15 cellular contexts compared by ENCODE assay signal in the genomic region with DNA sequence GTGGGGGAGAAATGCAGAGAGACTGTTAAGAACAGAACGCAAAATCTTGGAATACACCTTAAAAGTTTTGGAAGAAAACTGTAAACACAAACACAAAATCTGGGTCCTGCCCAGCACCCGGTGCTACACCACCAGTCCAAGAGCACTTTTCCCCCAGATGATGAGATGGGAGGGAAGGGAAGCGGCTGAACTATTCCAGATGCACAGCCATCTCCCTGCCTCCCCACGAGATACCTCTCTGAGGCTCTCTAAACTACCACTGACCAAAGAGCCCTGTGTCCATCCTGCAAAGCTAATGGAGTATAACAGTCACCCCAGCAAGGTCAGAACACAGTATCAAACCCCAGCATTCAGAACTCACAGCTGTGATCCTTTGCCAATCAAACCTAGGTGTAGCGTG. TPM values are rescaled to one million over a fixed set of nuclear protein-coding genes. Genes with fewer than 3 reads are reported as not detected.
DNase-seq lines count a peak whose midpoint lies in the region; ATAC-seq and TF ChIP-seq lines count a peak whose summit lies in the region.
"Had no signal": no experiment of that assay in that cellular context is flagged by ENCODE, and none has a peak within 500 bp of the region (broad histone marks: within the 10 kb centered on the region; RNA-seq: fewer than 3 reads in every experiment).

No MANE protein-coding gene starts in this region.

- peak overlapping the region; percentile 8 for H3K27ac Mint-ChIP-seq in glutamatergic neuron (ENCODE audit: unreplicated experiment)
- H3K27ac Mint-ChIP-seq: immature natural killer cell had no signal

- no peak overlapping the region for H3K4me3 Mint-ChIP-seq in glutamatergic neuron (ENCODE audit: unreplicated experiment)
- H3K4me3 Mint-ChIP-seq: immature natural killer cell had no signal

- H3K9me3 ChIP-seq in heart right ventricle, result no peaks in the 10 kb centered on the region
- no peaks in the 10 kb centered on the region for H3K9me3 ChIP-seq in aorta (ENCODE audit: control insufficient read depth, low read length)

- DNase-seq in heart right ventricle (no peak), left cardiac atrium (no peak), glutamatergic neuron (no peak), aorta (no peak), SIG-M5 treated with dmso at 0.1 percent for 504 hours (lab: John Stamatoyannopoulos, UW; ENCODE audit: unreplicated experiment) (no peak), OCI-M2 (lab: John Stamatoyannopoulos, UW; ENCODE audit: unreplicated experiment) (no peak), pons (ENCODE audit: low spot score) (no peak)
- DNase-seq: activated CD4-positive, CD25-positive, alpha-beta regulatory T cell; DMS53; immature natural killer cell; NCI-H1694; NCI-H774; stimulated activated CD4-positive, alpha-beta T cell treated with anti-CD3 and anti-CD28 coated beads, Interleukin-4, amount 100 ng/mL, for 4 hours; stimulated activated naive CD8-positive, alpha-beta T cell treated with anti-CD3 and anti-CD28 coated beads, Interleukin-15, Interleukin-2, amounts not matched to agents 100 U/mL and 50 U/mL, for 24 hours had no signal

- H3K4me1 Mint-ChIP-seq in glutamatergic neuron (ENCODE audit: low read depth, unreplicated experiment), result peaks cover 27% of the 10 kb centered on the region
- H3K4me1 Mint-ChIP-seq: immature natural killer cell had no signal

- H3K4me1 ChIP-seq in heart right ventricle (peaks cover 38 to 98% (median 96%) of the 10 kb centered on the region in 9 donors), rectal smooth muscle tissue (ENCODE audit: control insufficient read depth, insufficient read depth, low read length) (peaks cover 46% of the 10 kb centered on the region), aorta (ENCODE audit: control insufficient read depth in 1 of 2, insufficient read depth in 2 of 2, low read length in 2 of 2) (peaks cover 20 to 28% of the 10 kb centered on the region in 2 donors)

- H3K27me3 ChIP-seq in heart right ventricle (no peaks in the 10 kb centered on the region), rectal smooth muscle tissue (ENCODE audit: control insufficient read depth, insufficient read depth, low read length) (no peaks in the 10 kb centered on the region), aorta (ENCODE audit: control insufficient read depth in 1 of 2, insufficient read depth in 2 of 2, low read length in 1 of 2) (no peaks in the 10 kb centered on the region)

- peaks cover 0 to 51% (median 6%) of the 10 kb centered on the region in 9 donors for H3K36me3 ChIP-seq in heart right ventricle
- H3K36me3 ChIP-seq in rectal smooth muscle tissue (ENCODE audit: control insufficient read depth, insufficient read depth, low read length), result no peaks in the 10 kb centered on the region
- H3K36me3 ChIP-seq in aorta (ENCODE audit: control insufficient read depth in 1 of 2, insufficient read depth in 2 of 2, low read length in 1 of 2), result peaks cover 0 to 7% of the 10 kb centered on the region in 2 donors

- H3K9ac ChIP-seq in rectal smooth muscle tissue (ENCODE audit: low read length), result no peak overlapping the region

- TF ChIP-seq CTCF in heart right ventricle (IDR thresholded peaks at IDR 0.05) (no peak), glutamatergic neuron (IDR thresholded peaks at IDR 0.05; ENCODE audit: partially characterized antibody, unreplicated experiment) (no peak)

- ATAC-seq in heart right ventricle (no peak), left cardiac atrium (no peak), aorta (ENCODE audit: low FRiP score) (no peak)
- ATAC-seq: stimulated activated naive CD8-positive, alpha-beta T cell treated with anti-CD3 and anti-CD28 coated beads, Interleukin-15, Interleukin-2, amounts not matched to agents 100 U/mL and 50 U/mL, for 24 hours had no signal

- H3K36me3 Mint-ChIP-seq in glutamatergic neuron (ENCODE audit: unreplicated experiment), result no peaks in the 10 kb centered on the region
- H3K36me3 Mint-ChIP-seq: immature natural killer cell had no signal

- H3K27ac ChIP-seq in heart right ventricle (peak overlapping the region; percentile 81 to 95 (median 88)), rectal smooth muscle tissue (ENCODE audit: low read depth, low read length) (peak overlapping the region; percentile 50), aorta (ENCODE audit: low read depth in 1 of 2, low read length in 2 of 2) (peak overlapping the region; percentile 98 to 99)

- no peaks in the 10 kb centered on the region for H3K9me3 Mint-ChIP-seq in glutamatergic neuron (ENCODE audit: unreplicated experiment)
- H3K9me3 Mint-ChIP-seq: immature natural killer cell had no signal

- no peaks in the 10 kb centered on the region for H3K27me3 Mint-ChIP-seq in glutamatergic neuron (ENCODE audit: unreplicated experiment)

- intact Hi-C loops in heart right ventricle (cut with DNase I), result no loop called here
- intact Hi-C loops in left cardiac atrium (cut with DNase I), result no loop called here
- intact Hi-C loops in aorta (cut with DNase I), result no loop called here

- H3K4me3 ChIP-seq in heart right ventricle, result peak overlapping the region in 6 of 10 donors; percentile 11 to 78 (median 26)
- no peak overlapping the region for H3K4me3 ChIP-seq in rectal smooth muscle tissue (ENCODE audit: low read length)
- H3K4me3 ChIP-seq in aorta (ENCODE audit: low read length in 2 of 2), result no peak overlapping the region

- 53 to 73% methylated on average over 5 of the region's 5 CpGs for WGBS in heart right ventricle, 2 donors
- 9 to 17% methylated on average over 5 of the region's 5 CpGs for WGBS in aorta, 2 donors

RNA-seq across cellular contexts. Expression of gene SPARC, which starts 8.0 kb away (rescaled TPM):
- 1,000 to 10,000 TPM in 1 of 10 donors, 100 to 1,000 TPM in 9; 261 to 1,135 (median 456) TPM for total RNA-seq in heart right ventricle
- 100 to 1,000 TPM; 144 to 924 TPM for polyA plus RNA-seq in heart right ventricle
- total RNA-seq in left cardiac atrium, result 1,000 to 10,000 TPM in 1 of 2 donors, 100 to 1,000 TPM in 1; 807 to 1,125 TPM
- total RNA-seq in glutamatergic neuron (ENCODE audit: unreplicated experiment), result 946 TPM
- total RNA-seq in aorta, result 1,000 to 10,000 TPM; 2,087 to 2,608 TPM
- polyA plus RNA-seq in aorta, result 1,000 to 10,000 TPM; 1,151 to 1,861 TPM

Comparison
In these comparisons a context has a peak if more than half of its experiments do, and no peak if none do; other contexts are left out.
1. H3K4me3 ChIP-seq: peak in heart right ventricle (6 of 10); none in rectal smooth muscle tissue (single experiment) and aorta (0 of 2).
2. Peak in every context shown above with its lines, with median percentiles within 50 percentile points of each other: H3K27ac ChIP-seq.